Comparison of ENCODE assay signal across 1 cellular context in genomic region chr9:113406873-113407511, GRCh38.
A peak's percentile ranks its signal among the peaks of the same experiment; 100 is the strongest.
TF ChIP-seq lines count a peak whose summit lies in the region.

No MANE protein-coding gene starts in this region.

TF ChIP-seq in HEK293T, 16 proteins besides CTCF, POLR2A, EP300 and RAD21:
- peak; percentile 73; the same call in 1 of the 2 replicates for TF ChIP-seq FOXK2 (IDR thresholded peaks at IDR 0.05)
